8 cellular contexts compared by ENCODE assay signal in genomic region chr7:867001-867405, GRCh38. TPM values are rescaled to one million over a fixed set of nuclear protein-coding genes. Genes with fewer than 3 reads are reported as not detected.
DNase-seq lines count a peak whose midpoint lies in the region; ATAC-seq and TF ChIP-seq lines count a peak whose summit lies in the region.

No MANE protein-coding gene starts in this region.

- peak; percentile 68 for DNase-seq in GM04504 (ENCODE audit: low read depth)
- DNase-seq in caudate nucleus (lab: John Stamatoyannopoulos, UW), result peak in 11 of 61 donors; percentile 20 to 82 (median 40)
- peak; percentile 72 for DNase-seq in kidney tubule cell (ENCODE audit: low spot score)
- peak; percentile 68 for DNase-seq in spleen
- no peak for DNase-seq in activated CD4-positive, alpha-beta T cell treated with anti-CD3 and anti-CD28 coated beads, Interleukin-2, amount 50 U/mL, for 48 hours

- 89 to 93% (median 91%) methylated on average over 13 to 18 of the region's 18 CpGs for WGBS in spleen, 5 donors

- intact Hi-C loops in spleen (cut with DNase I; ENCODE audit: low total_unique reads), result no loop called here

- no peak for ATAC-seq in HG03571 (IDR thresholded peaks at IDR 0.05; ENCODE audit: unreplicated experiment)
- ATAC-seq in GM21717 (IDR thresholded peaks at IDR 0.05; ENCODE audit: unreplicated experiment), result no peak
- no peak for ATAC-seq in GM18868 (IDR thresholded peaks at IDR 0.05; ENCODE audit: unreplicated experiment)

- H3K27ac ChIP-seq in caudate nucleus (ENCODE audit: low read depth, low read length), result peak overlapping the region; percentile 87
- H3K27ac ChIP-seq in spleen, result peak overlapping the region in 3 of 8 donors; percentile 7 to 38 (median 33)

- no peaks in the 10 kb centered on the region for H3K27me3 ChIP-seq in spleen (replicated peaks in 1 of 7)

- no peak overlapping the region for H3K4me3 ChIP-seq in spleen

- H3K36me3 ChIP-seq in spleen, result peaks cover under 1 to 95% (median 59%) of the 10 kb centered on the region in 6 donors

- H3K4me1 ChIP-seq in spleen, result peaks cover 0 to 30% (median 4%) of the 10 kb centered on the region in 6 donors

- no peak for TF ChIP-seq CTCF in spleen (IDR thresholded peaks at IDR 0.05 in 8 of 11, conservative IDR thresholded peaks at IDR 0.05 in 3 of 11)

- no peak for TF ChIP-seq POLR2A in spleen (IDR thresholded peaks at IDR 0.05)

- H3K9me3 ChIP-seq in spleen, result no peaks in the 10 kb centered on the region

RNA-seq across cellular contexts. Expression of gene GET4, which starts 9.4 kb away (rescaled TPM):
- total RNA-seq in spleen, result 10 to 100 TPM; 25.4 to 39.5 (median 34.4) TPM
- 10 to 100 TPM; 40.0 to 63.0 (median 53.9) TPM for polyA plus RNA-seq in spleen

RNA-seq across cellular contexts. Expression of gene SUN1, which starts 34.7 kb away (rescaled TPM):
- total RNA-seq in spleen, result 100 to 1,000 TPM; 103 to 181 (median 154) TPM
- polyA plus RNA-seq in spleen, result 10 to 100 TPM; 33.2 to 59.5 (median 54.9) TPM

Comparison
In these comparisons a context has a peak if more than half of its experiments do, and no peak if none do; other contexts are left out.
1. DNase-seq: peak in GM04504 (single experiment), kidney tubule cell (single experiment) and spleen (single experiment); none in activated CD4-positive, alpha-beta T cell treated with anti-CD3 and anti-CD28 coated beads, Interleukin-2, amount 50 U/mL, for 48 hours (0 of 2).